8 cellular contexts compared by ENCODE assay signal in genomic region chr7:117012284-117013174, GRCh38. TPM values are rescaled to one million over a fixed set of nuclear protein-coding genes. Genes with fewer than 3 reads are reported as not detected.
DNase-seq lines count a peak whose midpoint lies in the region; ATAC-seq, FAIRE-seq and TF ChIP-seq lines count a peak whose summit lies in the region.

No MANE protein-coding gene starts in this region.

- POLR2A ChIA-PET in SK-N-SH (lab: Yijun Ruan, JAX): no interaction called here

- 0 out of 4 replicates have a peak overlapping the region, but pooled peaks of 1 of the 2 experiments have one; percentile 1 for H3K27ac ChIP-seq in SK-N-SH (ENCODE audit: low read depth in 2 of 2, low read length in 1 of 2)

- peaks cover 8% of the 10 kb centered on the region for H3F3A ChIP-seq in SK-N-SH (replicated peaks; ENCODE audit: insufficient read depth)

- no peaks in the 10 kb centered on the region for H3K36me3 ChIP-seq in SK-N-SH (replicated peaks in 1 of 2; ENCODE audit: control insufficient read depth in 1 of 2, insufficient read depth in 2 of 2, low read length in 1 of 2)

- no peaks in the 10 kb centered on the region for H3K9me2 ChIP-seq in SK-N-SH

- TF ChIP-seq EP300 in SK-N-SH (IDR thresholded peaks at IDR 0.05; ENCODE audit: borderline replicate concordance in 1 of 2, low read depth in 1 of 2, low read length in 1 of 2): no peak

- CTCF ChIA-PET in SK-N-SH (lab: Yijun Ruan, JAX): interaction anchor here (0.8 to 8.4 kb wide), 20 partner anchors 10 to 114 kb away, joined by 3 to 58 read pairs (median 4); no protein-coding TSS in a partner anchor

- peak; percentile 71 for TF ChIP-seq CTCF in SK-N-SH (IDR thresholded peaks at IDR 0.05)

- H3K9me3 ChIP-seq in SK-N-SH: no peaks in the 10 kb centered on the region

- H3K9ac ChIP-seq in SK-N-SH: no peak overlapping the region

- FAIRE-seq in islet of Langerhans (lab: Jason Lieb, UNC): peak; percentile 9

- peaks cover 23% of the 10 kb centered on the region for H3K79me2 ChIP-seq in SK-N-SH (ENCODE audit: insufficient read depth)

- no peak overlapping the region for H3K4me3 ChIP-seq in SK-N-SH (ENCODE audit: low read depth in 2 of 2, low read length in 1 of 2)

- H3K4me1 ChIP-seq in SK-N-SH (ENCODE audit: control insufficient read depth in 1 of 2, insufficient read depth in 2 of 2, low read depth in 1 of 2, low read length in 1 of 2): peaks cover 18 to 20% of the 10 kb centered on the region in 2 experiments; a peak in 3 of 4 replicates

- H3K4me2 ChIP-seq in SK-N-SH: no peak overlapping the region

- DNase-seq in DMS 273 treated with DMSO at 0.1 percent for 48 hours (lab: John Stamatoyannopoulos, UW) (peak; percentile 81), SK-N-SH (peak; percentile 48)
- DNase-seq in effector CD4-positive, alpha-beta T cell: no peak
- no peak for DNase-seq in activated naive CD4-positive, alpha-beta T cell treated with Interleukin-2 at 50 U/mL for 16 hours

- no peaks in the 10 kb centered on the region for H3K27me3 ChIP-seq in SK-N-SH (ENCODE audit: insufficient read depth)

- ATAC-seq in GM19438 (IDR thresholded peaks at IDR 0.05; ENCODE audit: low read depth, unreplicated experiment) (peak; percentile 4), HG03439 (IDR thresholded peaks at IDR 0.05; ENCODE audit: unreplicated experiment) (peak; percentile 1), GM21367 (IDR thresholded peaks at IDR 0.05; ENCODE audit: unreplicated experiment) (no peak)

- H2AFZ ChIP-seq in SK-N-SH (ENCODE audit: low read depth): no peak overlapping the region

- 76% methylated on average over 4 of the region's 4 CpGs for WGBS in SK-N-SH (ENCODE audit: low lambda C conversion rate)

- TF ChIP-seq RAD21 in SK-N-SH (IDR thresholded peaks at IDR 0.05; ENCODE audit: low read length): peak; percentile 71

- no peaks in the 10 kb centered on the region for H4K20me1 ChIP-seq in SK-N-SH (ENCODE audit: insufficient read depth)

TF ChIP-seq in SK-N-SH, 30 proteins besides CTCF, POLR2A, EP300 and RAD21:
- TF ChIP-seq SMC3 (IDR thresholded peaks at IDR 0.05; ENCODE audit: low read depth, low read length) (peak; percentile 60), REST (IDR thresholded peaks at IDR 0.05; ENCODE audit: low read depth, low read length) (no peak), MXI1 (IDR thresholded peaks at IDR 0.05; ENCODE audit: low read depth, low read length) (no peak), RCOR1 (IDR thresholded peaks at IDR 0.05; ENCODE audit: low read length) (no peak)

RNA-seq across cellular contexts. Expression of gene ST7, which starts 59.2 kb away (rescaled TPM):
- polyA plus RNA-seq in SK-N-SH (2012; rRNA removed): 23.5 and 32.2 TPM in 2 replicates
- 24.3 and 25.8 TPM in 2 replicates for polyA plus RNA-seq in SK-N-SH (2012; cell fraction: cytosol; rRNA removed)
- polyA plus RNA-seq in SK-N-SH (2012; cell fraction: nucleus; rRNA removed): 25.8 and 53.7 TPM in 2 replicates

Comparison
In these comparisons a context has a peak if more than half of its experiments do, and no peak if none do; other contexts are left out.
1. DNase-seq: peak in DMS 273 treated with DMSO at 0.1 percent for 48 hours (single experiment) and SK-N-SH (single experiment); none in effector CD4-positive, alpha-beta T cell (single experiment) and activated naive CD4-positive, alpha-beta T cell treated with Interleukin-2 at 50 U/mL for 16 hours (single experiment).